ENCODE assay signal across 1 cellular context in the genomic region with DNA sequence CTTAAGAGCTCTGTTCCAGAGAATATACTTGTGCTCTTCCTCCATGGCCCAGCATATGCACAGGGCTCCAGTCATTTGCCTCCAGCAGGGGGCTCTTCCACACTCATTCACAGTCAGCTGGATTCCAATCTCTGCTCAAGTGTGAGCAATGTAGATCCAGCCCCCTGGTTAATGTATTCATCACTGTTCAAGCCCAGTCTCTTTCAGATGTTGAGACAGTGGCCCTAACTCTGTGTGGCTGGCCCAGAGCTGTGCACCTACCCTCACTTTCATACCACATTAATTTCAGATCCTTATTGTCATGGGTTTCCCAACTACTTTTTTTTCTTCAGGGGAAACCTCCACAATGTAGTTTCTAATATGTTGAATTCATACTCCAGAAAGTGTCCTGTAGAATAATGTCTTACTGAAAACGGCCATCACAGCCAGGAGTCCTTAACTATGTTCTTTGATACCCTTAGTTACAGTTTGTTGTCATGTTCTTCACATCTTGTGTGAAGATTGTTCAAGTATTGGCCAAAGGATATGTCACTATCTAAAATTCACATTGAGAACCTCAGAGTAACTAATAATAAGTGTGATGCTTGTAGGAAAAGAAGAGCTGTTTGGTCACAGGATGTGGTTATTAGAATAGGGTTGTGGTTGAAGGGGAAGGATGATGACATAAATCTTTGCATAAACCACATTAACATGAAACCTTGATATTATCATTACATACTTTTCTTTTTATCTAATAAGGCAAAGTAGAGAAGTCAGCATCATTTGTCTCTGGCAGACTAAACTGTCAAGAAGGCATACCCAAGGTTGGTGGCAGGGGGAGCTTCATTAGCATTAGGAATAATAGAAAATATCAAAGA.
TF ChIP-seq lines count a peak whose summit lies in the region.

No MANE protein-coding gene starts in this region.

TF ChIP-seq in HEK293, 187 proteins besides CTCF, POLR2A, EP300 and RAD21 (continued from another document and continues in another):
- TF ChIP-seq, protein P1, sequence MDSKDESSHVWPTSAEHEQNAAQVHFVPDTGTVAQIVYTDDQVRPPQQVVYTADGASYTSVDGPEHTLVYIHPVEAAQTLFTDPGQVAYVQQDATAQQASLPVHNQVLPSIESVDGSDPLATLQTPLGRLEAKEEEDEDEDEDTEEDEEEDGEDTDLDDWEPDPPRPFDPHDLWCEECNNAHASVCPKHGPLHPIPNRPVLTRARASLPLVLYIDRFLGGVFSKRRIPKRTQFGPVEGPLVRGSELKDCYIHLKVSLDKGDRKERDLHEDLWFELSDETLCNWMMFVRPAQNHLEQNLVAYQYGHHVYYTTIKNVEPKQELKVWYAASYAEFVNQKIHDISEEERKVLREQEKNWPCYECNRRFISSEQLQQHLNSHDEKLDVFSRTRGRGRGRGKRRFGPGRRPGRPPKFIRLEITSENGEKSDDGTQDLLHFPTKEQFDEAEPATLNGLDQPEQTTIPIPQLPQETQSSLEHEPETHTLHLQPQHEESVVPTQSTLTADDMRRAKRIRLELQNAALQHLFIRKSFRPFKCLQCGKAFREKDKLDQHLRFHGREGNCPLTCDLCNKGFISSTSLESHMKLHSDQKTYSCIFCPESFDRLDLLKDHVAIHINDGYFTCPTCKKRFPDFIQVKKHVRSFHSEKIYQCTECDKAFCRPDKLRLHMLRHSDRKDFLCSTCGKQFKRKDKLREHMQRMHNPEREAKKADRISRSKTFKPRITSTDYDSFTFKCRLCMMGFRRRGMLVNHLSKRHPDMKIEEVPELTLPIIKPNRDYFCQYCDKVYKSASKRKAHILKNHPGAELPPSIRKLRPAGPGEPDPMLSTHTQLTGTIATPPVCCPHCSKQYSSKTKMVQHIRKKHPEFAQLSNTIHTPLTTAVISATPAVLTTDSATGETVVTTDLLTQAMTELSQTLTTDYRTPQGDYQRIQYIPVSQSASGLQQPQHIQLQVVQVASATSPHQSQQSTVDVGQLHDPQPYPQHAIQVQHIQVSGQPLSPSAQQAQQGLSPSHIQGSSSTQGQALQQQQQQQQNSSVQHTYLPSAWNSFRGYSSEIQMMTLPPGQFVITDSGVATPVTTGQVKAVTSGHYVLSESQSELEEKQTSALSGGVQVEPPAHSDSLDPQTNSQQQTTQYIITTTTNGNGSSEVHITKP (tag by site-specific recombination; IDR thresholded peaks at IDR 0.05): no peak
- no peak for TF ChIP-seq MZF1 (tag by site-specific recombination; IDR thresholded peaks at IDR 0.05; ENCODE audit: borderline replicate concordance)
- TF ChIP-seq, protein P2, sequence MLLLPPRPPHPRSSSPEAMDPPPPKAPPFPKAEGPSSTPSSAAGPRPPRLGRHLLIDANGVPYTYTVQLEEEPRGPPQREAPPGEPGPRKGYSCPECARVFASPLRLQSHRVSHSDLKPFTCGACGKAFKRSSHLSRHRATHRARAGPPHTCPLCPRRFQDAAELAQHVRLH (tag by site-specific recombination; IDR thresholded peaks at IDR 0.05): no peak
- TF ChIP-seq, protein P3, sequence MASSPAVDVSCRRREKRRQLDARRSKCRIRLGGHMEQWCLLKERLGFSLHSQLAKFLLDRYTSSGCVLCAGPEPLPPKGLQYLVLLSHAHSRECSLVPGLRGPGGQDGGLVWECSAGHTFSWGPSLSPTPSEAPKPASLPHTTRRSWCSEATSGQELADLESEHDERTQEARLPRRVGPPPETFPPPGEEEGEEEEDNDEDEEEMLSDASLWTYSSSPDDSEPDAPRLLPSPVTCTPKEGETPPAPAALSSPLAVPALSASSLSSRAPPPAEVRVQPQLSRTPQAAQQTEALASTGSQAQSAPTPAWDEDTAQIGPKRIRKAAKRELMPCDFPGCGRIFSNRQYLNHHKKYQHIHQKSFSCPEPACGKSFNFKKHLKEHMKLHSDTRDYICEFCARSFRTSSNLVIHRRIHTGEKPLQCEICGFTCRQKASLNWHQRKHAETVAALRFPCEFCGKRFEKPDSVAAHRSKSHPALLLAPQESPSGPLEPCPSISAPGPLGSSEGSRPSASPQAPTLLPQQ (tag by site-specific recombination; IDR thresholded peaks at IDR 0.05): no peak
- no peak for TF ChIP-seq ZNF404 (tag by site-specific recombination; IDR thresholded peaks at IDR 0.05)
- TF ChIP-seq ZNF19 (tag by site-specific recombination; IDR thresholded peaks at IDR 0.05; ENCODE audit: low read depth): no peak
- TF ChIP-seq, protein P4, sequence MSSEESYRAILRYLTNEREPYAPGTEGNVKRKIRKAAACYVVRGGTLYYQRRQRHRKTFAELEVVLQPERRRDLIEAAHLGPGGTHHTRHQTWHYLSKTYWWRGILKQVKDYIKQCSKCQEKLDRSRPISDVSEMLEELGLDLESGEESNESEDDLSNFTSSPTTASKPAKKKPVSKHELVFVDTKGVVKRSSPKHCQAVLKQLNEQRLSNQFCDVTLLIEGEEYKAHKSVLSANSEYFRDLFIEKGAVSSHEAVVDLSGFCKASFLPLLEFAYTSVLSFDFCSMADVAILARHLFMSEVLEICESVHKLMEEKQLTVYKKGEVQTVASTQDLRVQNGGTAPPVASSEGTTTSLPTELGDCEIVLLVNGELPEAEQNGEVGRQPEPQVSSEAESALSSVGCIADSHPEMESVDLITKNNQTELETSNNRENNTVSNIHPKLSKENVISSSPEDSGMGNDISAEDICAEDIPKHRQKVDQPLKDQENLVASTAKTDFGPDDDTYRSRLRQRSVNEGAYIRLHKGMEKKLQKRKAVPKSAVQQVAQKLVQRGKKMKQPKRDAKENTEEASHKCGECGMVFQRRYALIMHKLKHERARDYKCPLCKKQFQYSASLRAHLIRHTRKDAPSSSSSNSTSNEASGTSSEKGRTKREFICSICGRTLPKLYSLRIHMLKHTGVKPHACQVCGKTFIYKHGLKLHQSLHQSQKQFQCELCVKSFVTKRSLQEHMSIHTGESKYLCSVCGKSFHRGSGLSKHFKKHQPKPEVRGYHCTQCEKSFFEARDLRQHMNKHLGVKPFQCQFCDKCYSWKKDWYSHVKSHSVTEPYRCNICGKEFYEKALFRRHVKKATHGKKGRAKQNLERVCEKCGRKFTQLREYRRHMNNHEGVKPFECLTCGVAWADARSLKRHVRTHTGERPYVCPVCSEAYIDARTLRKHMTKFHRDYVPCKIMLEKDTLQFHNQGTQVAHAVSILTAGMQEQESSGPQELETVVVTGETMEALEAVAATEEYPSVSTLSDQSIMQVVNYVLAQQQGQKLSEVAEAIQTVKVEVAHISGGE (tag by site-specific recombination; conservative IDR thresholded peaks at IDR 0.05; ENCODE audit: low read depth): no peak
- TF ChIP-seq, protein P5, sequence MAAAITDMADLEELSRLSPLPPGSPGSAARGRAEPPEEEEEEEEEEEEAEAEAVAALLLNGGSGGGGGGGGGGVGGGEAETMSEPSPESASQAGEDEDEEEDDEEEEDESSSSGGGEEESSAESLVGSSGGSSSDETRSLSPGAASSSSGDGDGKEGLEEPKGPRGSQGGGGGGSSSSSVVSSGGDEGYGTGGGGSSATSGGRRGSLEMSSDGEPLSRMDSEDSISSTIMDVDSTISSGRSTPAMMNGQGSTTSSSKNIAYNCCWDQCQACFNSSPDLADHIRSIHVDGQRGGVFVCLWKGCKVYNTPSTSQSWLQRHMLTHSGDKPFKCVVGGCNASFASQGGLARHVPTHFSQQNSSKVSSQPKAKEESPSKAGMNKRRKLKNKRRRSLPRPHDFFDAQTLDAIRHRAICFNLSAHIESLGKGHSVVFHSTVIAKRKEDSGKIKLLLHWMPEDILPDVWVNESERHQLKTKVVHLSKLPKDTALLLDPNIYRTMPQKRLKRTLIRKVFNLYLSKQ (tag by site-specific recombination; IDR thresholded peaks at IDR 0.05; ENCODE audit: borderline replicate concordance): no peak
- no peak for TF ChIP-seq ZNF596 (tag by site-specific recombination; IDR thresholded peaks at IDR 0.05)
- no peak for TF ChIP-seq ZNF394 (tag by site-specific recombination; IDR thresholded peaks at IDR 0.05; ENCODE audit: borderline replicate concordance)
- TF ChIP-seq SP3 (tag by site-specific recombination; IDR thresholded peaks at IDR 0.05): no peak
- TF ChIP-seq, protein P6, sequence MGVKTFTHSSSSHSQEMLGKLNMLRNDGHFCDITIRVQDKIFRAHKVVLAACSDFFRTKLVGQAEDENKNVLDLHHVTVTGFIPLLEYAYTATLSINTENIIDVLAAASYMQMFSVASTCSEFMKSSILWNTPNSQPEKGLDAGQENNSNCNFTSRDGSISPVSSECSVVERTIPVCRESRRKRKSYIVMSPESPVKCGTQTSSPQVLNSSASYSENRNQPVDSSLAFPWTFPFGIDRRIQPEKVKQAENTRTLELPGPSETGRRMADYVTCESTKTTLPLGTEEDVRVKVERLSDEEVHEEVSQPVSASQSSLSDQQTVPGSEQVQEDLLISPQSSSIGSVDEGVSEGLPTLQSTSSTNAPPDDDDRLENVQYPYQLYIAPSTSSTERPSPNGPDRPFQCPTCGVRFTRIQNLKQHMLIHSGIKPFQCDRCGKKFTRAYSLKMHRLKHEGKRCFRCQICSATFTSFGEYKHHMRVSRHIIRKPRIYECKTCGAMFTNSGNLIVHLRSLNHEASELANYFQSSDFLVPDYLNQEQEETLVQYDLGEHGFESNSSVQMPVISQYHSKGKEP (tag by site-specific recombination; IDR thresholded peaks at IDR 0.05): no peak
- TF ChIP-seq ZNF558 (tag by site-specific recombination; IDR thresholded peaks at IDR 0.05): no peak
- TF ChIP-seq ZNF654 (tag by site-specific recombination; IDR thresholded peaks at IDR 0.05; ENCODE audit: low read depth): peak; percentile 53
- no peak for TF ChIP-seq HOXD13 (CRISPR knock-in tag; IDR thresholded peaks at IDR 0.05; ENCODE audit: borderline replicate concordance)
- TF ChIP-seq, protein P7, sequence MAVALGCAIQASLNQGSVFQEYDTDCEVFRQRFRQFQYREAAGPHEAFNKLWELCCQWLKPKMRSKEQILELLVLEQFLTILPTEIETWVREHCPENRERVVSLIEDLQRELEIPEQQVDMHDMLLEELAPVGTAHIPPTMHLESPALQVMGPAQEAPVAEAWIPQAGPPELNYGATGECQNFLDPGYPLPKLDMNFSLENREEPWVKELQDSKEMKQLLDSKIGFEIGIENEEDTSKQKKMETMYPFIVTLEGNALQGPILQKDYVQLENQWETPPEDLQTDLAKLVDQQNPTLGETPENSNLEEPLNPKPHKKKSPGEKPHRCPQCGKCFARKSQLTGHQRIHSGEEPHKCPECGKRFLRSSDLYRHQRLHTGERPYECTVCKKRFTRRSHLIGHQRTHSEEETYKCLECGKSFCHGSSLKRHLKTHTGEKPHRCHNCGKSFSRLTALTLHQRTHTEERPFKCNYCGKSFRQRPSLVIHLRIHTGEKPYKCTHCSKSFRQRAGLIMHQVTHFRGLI (tag by site-specific recombination; IDR thresholded peaks at IDR 0.05): no peak
- TF ChIP-seq ZBTB20 (tag by site-specific recombination; IDR thresholded peaks at IDR 0.05): peak; percentile 88; the same call in 1 of the 2 replicates
- TF ChIP-seq KLF16 (tag by site-specific recombination; IDR thresholded peaks at IDR 0.05): no peak
- TF ChIP-seq ZNF585B (tag by site-specific recombination; IDR thresholded peaks at IDR 0.05): no peak
- TF ChIP-seq ZBTB17 (tag by site-specific recombination; IDR thresholded peaks at IDR 0.05): peak; percentile 17; the same call in 1 of the 2 replicates
- no peak for TF ChIP-seq YY1 (tag by site-specific recombination; IDR thresholded peaks at IDR 0.05)
- TF ChIP-seq ZNF555 (tag by site-specific recombination; conservative IDR thresholded peaks at IDR 0.05): no peak
- no peak for TF ChIP-seq ZNF768 (tag by site-specific recombination; IDR thresholded peaks at IDR 0.05)
- TF ChIP-seq ZNF548 (tag by site-specific recombination; IDR thresholded peaks at IDR 0.05): no peak
- no peak for TF ChIP-seq ZNF248 (tag by site-specific recombination; IDR thresholded peaks at IDR 0.05)
- no peak for TF ChIP-seq ZFP3 (tag by site-specific recombination; IDR thresholded peaks at IDR 0.05; ENCODE audit: low read depth)
- TF ChIP-seq, protein P8, sequence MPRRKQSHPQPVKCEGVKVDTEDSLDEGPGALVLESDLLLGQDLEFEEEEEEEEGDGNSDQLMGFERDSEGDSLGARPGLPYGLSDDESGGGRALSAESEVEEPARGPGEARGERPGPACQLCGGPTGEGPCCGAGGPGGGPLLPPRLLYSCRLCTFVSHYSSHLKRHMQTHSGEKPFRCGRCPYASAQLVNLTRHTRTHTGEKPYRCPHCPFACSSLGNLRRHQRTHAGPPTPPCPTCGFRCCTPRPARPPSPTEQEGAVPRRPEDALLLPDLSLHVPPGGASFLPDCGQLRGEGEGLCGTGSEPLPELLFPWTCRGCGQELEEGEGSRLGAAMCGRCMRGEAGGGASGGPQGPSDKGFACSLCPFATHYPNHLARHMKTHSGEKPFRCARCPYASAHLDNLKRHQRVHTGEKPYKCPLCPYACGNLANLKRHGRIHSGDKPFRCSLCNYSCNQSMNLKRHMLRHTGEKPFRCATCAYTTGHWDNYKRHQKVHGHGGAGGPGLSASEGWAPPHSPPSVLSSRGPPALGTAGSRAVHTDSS (tag by site-specific recombination; IDR thresholded peaks at IDR 0.05): no peak
- TF ChIP-seq GFI1B (tag by site-specific recombination; IDR thresholded peaks at IDR 0.05): peak; percentile 72; the same call in 1 of the 2 replicates
- TF ChIP-seq, protein P9, sequence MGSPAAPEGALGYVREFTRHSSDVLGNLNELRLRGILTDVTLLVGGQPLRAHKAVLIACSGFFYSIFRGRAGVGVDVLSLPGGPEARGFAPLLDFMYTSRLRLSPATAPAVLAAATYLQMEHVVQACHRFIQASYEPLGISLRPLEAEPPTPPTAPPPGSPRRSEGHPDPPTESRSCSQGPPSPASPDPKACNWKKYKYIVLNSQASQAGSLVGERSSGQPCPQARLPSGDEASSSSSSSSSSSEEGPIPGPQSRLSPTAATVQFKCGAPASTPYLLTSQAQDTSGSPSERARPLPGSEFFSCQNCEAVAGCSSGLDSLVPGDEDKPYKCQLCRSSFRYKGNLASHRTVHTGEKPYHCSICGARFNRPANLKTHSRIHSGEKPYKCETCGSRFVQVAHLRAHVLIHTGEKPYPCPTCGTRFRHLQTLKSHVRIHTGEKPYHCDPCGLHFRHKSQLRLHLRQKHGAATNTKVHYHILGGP (tag by site-specific recombination; IDR thresholded peaks at IDR 0.05): no peak
- no peak for TF ChIP-seq ZNF132 (tag by site-specific recombination; IDR thresholded peaks at IDR 0.05; ENCODE audit: borderline replicate concordance)
- TF ChIP-seq ZNF677 (tag by site-specific recombination; IDR thresholded peaks at IDR 0.05): no peak
- no peak for TF ChIP-seq BCL11A (tag by site-specific recombination; IDR thresholded peaks at IDR 0.05; ENCODE audit: low read depth)
- TF ChIP-seq ZIC2 (tag by site-specific recombination; IDR thresholded peaks at IDR 0.05): peak; percentile 34; the same call in 1 of the 2 replicates
- peak; percentile 97 for TF ChIP-seq ZNF2 (tag by site-specific recombination; IDR thresholded peaks at IDR 0.05)
